35 cellular contexts compared by ENCODE assay signal in the genomic region with DNA sequence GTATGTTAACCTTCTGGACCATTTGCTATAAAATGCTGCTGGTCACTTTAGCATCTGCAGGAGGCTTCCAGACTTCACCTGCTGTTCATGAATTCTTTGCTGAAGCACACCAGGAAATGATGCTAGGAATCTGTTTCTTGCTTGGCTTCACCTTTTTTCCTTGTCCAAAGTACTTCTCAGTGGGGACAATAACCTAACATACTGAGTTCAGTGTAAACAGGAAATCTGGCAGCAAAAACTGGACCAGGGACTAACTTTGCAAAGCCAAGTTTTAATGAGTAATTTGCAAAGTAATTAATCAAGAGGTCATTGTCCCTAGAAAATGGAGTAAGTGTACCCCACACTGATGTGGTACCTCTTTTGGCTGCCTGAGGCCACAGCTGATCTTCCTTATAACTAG.
"Had no signal": no experiment of that assay in that cellular context is flagged by ENCODE, and none has a peak within 500 bp of the region (broad histone marks: within the 10 kb centered on the region; RNA-seq: fewer than 3 reads in every experiment).

No MANE protein-coding gene starts in this region.

- ATAC-seq: activated CD8-positive, alpha-beta T cell treated with anti-CD3 and anti-CD28 coated beads for 36 hours; activated naive CD4-positive, alpha-beta T cell treated with anti-CD3 and anti-CD28 coated beads, Interleukin-2, amount 50 U/mL, for 72 hours; activated T-cell treated with anti-CD3 and anti-CD28 coated beads, Interleukin-2, amount 50 U/mL, for 4 hours; activated T-cell treated with anti-CD3 and anti-CD28 coated beads, Interleukin-2, amount 50 U/mL, for 72 hours; activated T-helper 17 cell treated with anti-CD3 and anti-CD28 coated beads, Interleukin-2, amount 50 U/mL, for 72 hours; body of pancreas had no signal

- H3K4me3 Mint-ChIP-seq: activated B cell treated with CpG ODN at 0.5 μM for 24 hours; activated CD4-positive, alpha-beta memory T cell treated with anti-CD3 and anti-CD28 coated beads for 36 hours; activated CD4-positive, alpha-beta T cell treated with anti-CD3 and anti-CD28 coated beads, Interleukin-2, amount 10 ng/mL, durations not matched to agents 24 days and 14 days; activated CD8-positive, alpha-beta T cell treated with anti-CD3 and anti-CD28 coated beads for 36 hours; activated naive CD4-positive, alpha-beta T cell treated with anti-CD3 and anti-CD28 coated beads for 36 hours; activated naive CD8-positive, alpha-beta T cell treated with anti-CD3 and anti-CD28 coated beads for 36 hours; activated T-cell treated with anti-CD3 and anti-CD28 coated beads, Interleukin-2, amount 50 U/mL, for 4 hours; activated T-cell treated with anti-CD3 and anti-CD28 coated beads, Interleukin-2, amount 50 U/mL, for 72 hours; activated T-helper 1 cell treated with anti-CD3 and anti-CD28 coated beads, Interleukin-12 subunit alpha, Interleukin-12 subunit beta, Interleukin-2, Interleukin-4 antibody, amounts not matched to agents 30 ng/mL and 10 ng/mL and 1 ng/mL, durations not matched to agents 14 hours and 24 hours and 36 hours; activated T-helper 17 cell treated with anti-CD3 and anti-CD28 coated beads, Interleukin-2, amount 50 U/mL, for 72 hours; T-helper 1 cell treated with Interleukin-12 subunit alpha and Interleukin-12 subunit beta and Interleukin-4 antibody, amounts not matched to agents 30 μg/mL and 1 μg/mL, for 36 hours; T-helper 2 cell treated with Interferon-gamma antibody and Interleukin-4, amounts not matched to agents 5 μg/mL and 100 μg/mL, for 36 hours had no signal

- H3K27me3 ChIP-seq: body of pancreas, brain microvascular endothelial cell, breast epithelium had no signal

- H3K36me3 Mint-ChIP-seq: activated naive CD4-positive, alpha-beta T cell treated with anti-CD3 and anti-CD28 coated beads, Interleukin-2, amount 50 U/mL, for 72 hours; activated naive CD8-positive, alpha-beta T cell treated with anti-CD3 and anti-CD28 coated beads for 36 hours had no signal

- H3K9me3 Mint-ChIP-seq: activated B cell treated with CpG ODN at 0.5 μM for 24 hours; activated CD4-positive, alpha-beta memory T cell treated with anti-CD3 and anti-CD28 coated beads for 36 hours; activated naive CD4-positive, alpha-beta T cell treated with anti-CD3 and anti-CD28 coated beads for 36 hours; activated naive CD4-positive, alpha-beta T cell treated with anti-CD3 and anti-CD28 coated beads, Interleukin-2, amount 50 U/mL, for 72 hours; activated naive CD8-positive, alpha-beta T cell treated with anti-CD3 and anti-CD28 coated beads for 36 hours; activated T-cell treated with anti-CD3 and anti-CD28 coated beads, Interleukin-2, amount 50 U/mL, for 4 hours; activated T-cell treated with anti-CD3 and anti-CD28 coated beads, Interleukin-2, amount 50 U/mL, for 72 hours; activated T-helper 1 cell treated with anti-CD3 and anti-CD28 coated beads, Interleukin-12 subunit alpha, Interleukin-12 subunit beta, Interleukin-2, Interleukin-4 antibody, amounts not matched to agents 30 ng/mL and 10 ng/mL and 1 ng/mL, durations not matched to agents 14 hours and 24 hours and 36 hours; activated T-helper 17 cell treated with anti-CD3 and anti-CD28 coated beads, Interleukin-2, amount 50 U/mL, for 72 hours; T-helper 1 cell treated with Interleukin-12 subunit alpha and Interleukin-12 subunit beta and Interleukin-4 antibody, amounts not matched to agents 30 μg/mL and 1 μg/mL, for 36 hours; T-helper 2 cell treated with Interferon-gamma antibody and Interleukin-4, amounts not matched to agents 5 μg/mL and 100 μg/mL, for 36 hours had no signal

- H3K9me3 ChIP-seq: adrenal gland, body of pancreas, breast epithelium had no signal

- H3K4me1 ChIP-seq: adrenal gland, body of pancreas, breast epithelium had no signal

- H3K27ac Mint-ChIP-seq: activated B cell treated with CpG ODN at 0.5 μM for 24 hours; activated CD4-positive, alpha-beta memory T cell treated with anti-CD3 and anti-CD28 coated beads for 36 hours; activated CD4-positive, alpha-beta T cell treated with anti-CD3 and anti-CD28 coated beads, Interleukin-2, amount 10 ng/mL, durations not matched to agents 24 days and 14 days; activated CD8-positive, alpha-beta T cell treated with anti-CD3 and anti-CD28 coated beads for 36 hours; activated naive CD4-positive, alpha-beta T cell treated with anti-CD3 and anti-CD28 coated beads for 36 hours; activated naive CD4-positive, alpha-beta T cell treated with anti-CD3 and anti-CD28 coated beads, Interleukin-2, amount 50 U/mL, for 72 hours; activated naive CD8-positive, alpha-beta T cell treated with anti-CD3 and anti-CD28 coated beads for 36 hours; activated T-cell treated with anti-CD3 and anti-CD28 coated beads, Interleukin-2, amount 50 U/mL, for 72 hours; activated T-helper 1 cell treated with anti-CD3 and anti-CD28 coated beads, Interleukin-12 subunit alpha, Interleukin-12 subunit beta, Interleukin-2, Interleukin-4 antibody, amounts not matched to agents 30 ng/mL and 10 ng/mL and 1 ng/mL, durations not matched to agents 14 hours and 24 hours and 36 hours; activated T-helper 17 cell treated with anti-CD3 and anti-CD28 coated beads, Interleukin-2, amount 50 U/mL, for 72 hours; T-helper 1 cell treated with Interleukin-12 subunit alpha and Interleukin-12 subunit beta and Interleukin-4 antibody, amounts not matched to agents 30 μg/mL and 1 μg/mL, for 36 hours; T-helper 2 cell treated with Interferon-gamma antibody and Interleukin-4, amounts not matched to agents 5 μg/mL and 100 μg/mL, for 36 hours had no signal

- DNase-seq: activated B cell treated with CpG ODN at 0.5 μM for 24 hours; activated CD4-positive, alpha-beta memory T cell treated with anti-CD3 and anti-CD28 coated beads for 36 hours; activated CD4-positive, alpha-beta T cell treated with anti-CD3 and anti-CD28 coated beads for 4 hours; activated CD4-positive, alpha-beta T cell treated with anti-CD3 and anti-CD28 coated beads, Interleukin-2, amount 10 ng/mL, durations not matched to agents 24 days and 14 days; activated CD4-positive, alpha-beta T cell treated with anti-CD3 and anti-CD28 coated beads, Interleukin-2, amount 50 U/mL, for 1 hour; activated CD4-positive, alpha-beta T cell treated with anti-CD3 and anti-CD28 coated beads, Interleukin-2, amount 50 U/mL, for 4 hours; activated CD4-positive, CD25-positive, alpha-beta regulatory T cell treated with anti-CD3 and anti-CD28 coated beads, Interleukin-2, amount 50 U/mL, for 72 hours; activated CD8-positive, alpha-beta memory T cell treated with anti-CD3 and anti-CD28 coated beads, Interleukin-2, amount 50 U/mL, for 4 hours; activated CD8-positive, alpha-beta T cell treated with anti-CD3 and anti-CD28 coated beads for 36 hours; activated effector memory CD4-positive, alpha-beta T cell treated with anti-CD3 and anti-CD28 coated beads, Interleukin-2, amount 50 U/mL, for 16 hours; activated gamma-delta T cell treated with Interleukin-2 at 50 U/mL for 16 hours; activated naive CD4-positive, alpha-beta T cell; activated naive CD4-positive, alpha-beta T cell treated with anti-CD3 and anti-CD28 coated beads for 36 hours; activated naive CD4-positive, alpha-beta T cell treated with anti-CD3 and anti-CD28 coated beads, Interleukin-2, amount 50 U/mL, for 16 hours; activated naive CD8-positive, alpha-beta T cell treated with anti-CD3 and anti-CD28 coated beads for 36 hours; activated T-cell treated with anti-CD3 and anti-CD28 coated beads for 4 hours; activated T-cell treated with anti-CD3 and anti-CD28 coated beads, Interleukin-2, amount 50 U/mL, for 1 hour; activated T-cell treated with anti-CD3 and anti-CD28 coated beads, Interleukin-2, amount 50 U/mL, for 4 hours; activated T-cell treated with anti-CD3 and anti-CD28 coated beads, Interleukin-2, amount 50 U/mL, for 72 hours; adrenal gland; amniotic stem cell; aorta; body of pancreas; brain microvascular endothelial cell; central memory CD4-positive, alpha-beta T cell; T-helper 1 cell; T-helper 2 cell; T-helper 9 cell had no signal

- H3K36me3 ChIP-seq: adrenal gland, brain microvascular endothelial cell, breast epithelium had no signal

- H3K27ac ChIP-seq: adrenal gland, body of pancreas, brain microvascular endothelial cell, breast epithelium, VCaP had no signal

- H3K27me3 Mint-ChIP-seq: activated B cell treated with CpG ODN at 0.5 μM for 24 hours; activated T-helper 17 cell treated with anti-CD3 and anti-CD28 coated beads, Interleukin-2, amount 50 U/mL, for 72 hours had no signal

- H3K4me3 ChIP-seq: adrenal gland, body of pancreas, breast epithelium had no signal

- H3K4me1 Mint-ChIP-seq: activated CD4-positive, alpha-beta T cell treated with anti-CD3 and anti-CD28 coated beads, Interleukin-2, amount 10 ng/mL, durations not matched to agents 24 days and 14 days; activated naive CD8-positive, alpha-beta T cell treated with anti-CD3 and anti-CD28 coated beads for 36 hours had no signal
